In the genomic region with DNA sequence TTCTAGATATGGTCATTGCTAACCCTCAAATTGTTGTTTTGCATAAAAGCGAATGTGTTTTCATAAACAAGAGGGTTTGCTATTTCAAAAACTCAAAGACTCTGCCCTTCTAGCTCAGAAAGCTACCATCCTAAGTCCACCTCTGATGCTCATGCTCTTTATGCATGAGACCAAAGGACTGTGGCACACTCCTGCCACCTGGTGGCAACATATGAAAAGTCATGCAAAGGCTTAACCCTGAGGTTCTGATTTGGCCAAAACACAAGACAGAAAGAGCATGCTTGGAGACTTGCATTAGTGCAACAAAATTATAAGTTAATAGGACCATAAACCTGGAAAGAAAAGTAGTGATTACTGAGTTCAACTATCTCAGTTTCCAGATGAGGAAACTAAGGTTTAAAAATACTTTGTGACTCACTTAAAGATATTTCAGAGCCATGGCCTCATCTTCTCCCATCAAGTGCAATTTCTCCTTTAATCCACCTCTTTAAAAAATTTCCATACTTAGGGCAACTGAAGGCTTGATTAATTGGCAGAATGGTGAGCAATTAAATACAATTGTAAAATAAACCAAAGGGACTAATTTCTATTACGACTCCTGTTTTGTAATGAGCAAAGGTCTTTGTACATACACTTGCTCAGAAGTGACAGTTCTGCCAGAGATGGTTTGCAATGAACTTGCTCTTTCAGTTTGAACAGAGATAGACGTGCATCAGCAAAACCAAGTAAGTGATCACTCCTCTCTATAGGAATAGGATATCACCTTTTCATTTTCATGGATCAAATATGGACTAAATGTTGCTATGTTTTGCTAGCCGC, we compare ENCODE assay signal across 8 cellular contexts.
A peak's percentile ranks its signal among the peaks of the same experiment; 100 is the strongest.
DNase-seq lines count a peak whose midpoint lies in the region; ATAC-seq, FAIRE-seq and TF ChIP-seq lines count a peak whose summit lies in the region.

No MANE protein-coding gene starts in this region.

- no TSS peak for BruUV-seq in MCF 10A (replicated peaks; lab: Mats Ljungman, UMichigan)

- H3K9me3 Mint-ChIP-seq in MCF 10A (ENCODE audit: unreplicated experiment) = no peaks in the 10 kb centered on the region

- peak; percentile 96 for TF ChIP-seq CTCF in AG04450 (IDR thresholded peaks at IDR 0.05; ENCODE audit: low read depth, low read length)
- TF ChIP-seq CTCF in MCF 10A (IDR thresholded peaks at IDR 0.05; ENCODE audit: unreplicated experiment) = peak; percentile 87

- ATAC-seq in GM18517 (IDR thresholded peaks at IDR 0.05; ENCODE audit: unreplicated experiment) (peak; percentile 69), HG03025 (IDR thresholded peaks at IDR 0.05; ENCODE audit: low FRiP score, unreplicated experiment) (peak; percentile 57)

- H3K4me3 Mint-ChIP-seq in MCF 10A (ENCODE audit: unreplicated experiment) = no peak overlapping the region

- POLR2A ChIA-PET in AG04450 (lab: Yijun Ruan, JAX) (no interaction called here), MCF 10A (lab: Yijun Ruan, JAX) (interaction anchor here (0.5 kb wide), 1 partner anchor 1275 kb away, joined by 3 read pairs; no protein-coding TSS in a partner anchor)

- no peak overlapping the region for H3K4me3 ChIP-seq in AG04450 (ENCODE audit: low read depth, low read length)

- no peak overlapping the region for H3K27ac ChIP-seq in AG04450 (ENCODE audit: low read depth, low read length)

- H3K27me3 ChIP-seq in AG04450 (ENCODE audit: control insufficient read depth, insufficient read depth, low read length) = no peaks in the 10 kb centered on the region

- CTCF ChIA-PET in AG04450 (lab: Charles Lee) = interaction anchor here (0.6 to 8.2 kb wide), 19 partner anchors 8 to 1590 kb away, joined by 3 to 61 read pairs (median 3); no protein-coding TSS in a partner anchor
- CTCF ChIA-PET in MCF 10A (lab: Yijun Ruan, JAX) = interaction anchor here (0.5 to 5.1 kb wide), 19 partner anchors 16 to 1461 kb away, joined by 3 to 46 read pairs (median 4); no protein-coding TSS in a partner anchor

- peak; percentile 43 for FAIRE-seq in TTC549 (lab: Jason Lieb, UNC)

- H3K27me3 Mint-ChIP-seq in MCF 10A (ENCODE audit: insufficient read depth, unreplicated experiment) = no peaks in the 10 kb centered on the region

- intact Hi-C loops in MCF 10A (cut with micrococcal nuclease) = loop anchor here (1.0 to 5.0 kb wide), 4 partner anchors 308 to 1330 kb away; no protein-coding TSS in a partner anchor

- H3K27ac Mint-ChIP-seq in MCF 10A (ENCODE audit: low read depth, unreplicated experiment) = no peak overlapping the region

- no peaks in the 10 kb centered on the region for H3K9me3 ChIP-seq in AG04450 (ENCODE audit: control insufficient read depth, insufficient read depth, low read length)

- H3K36me3 Mint-ChIP-seq in MCF 10A (ENCODE audit: insufficient read depth, unreplicated experiment) = peaks cover 4% of the 10 kb centered on the region

- peaks cover 8% of the 10 kb centered on the region for H3K4me1 Mint-ChIP-seq in MCF 10A (ENCODE audit: insufficient read depth, unreplicated experiment)

- DNase-seq in AG04450 (ENCODE audit: low read depth, low spot score) (peak; percentile 65), NCI-H2029 (lab: John Stamatoyannopoulos, UW) (peak; percentile 47), MCF 10A (ENCODE audit: unreplicated experiment) (peak; percentile 84), iris pigment epithelial cell (ENCODE audit: low read depth) (peak; percentile 79)
- peak; percentile 10 to 24 for DNase-seq in stimulated activated CD4-positive, alpha-beta T cell treated with anti-CD3 and anti-CD28 coated beads, Interleukin-1b, Interleukin-23, amount 100 ng/mL, for 1 hour (ENCODE audit: low read depth in 2 of 2)

Comparison
In these comparisons a context has a peak if more than half of its experiments do, and no peak if none do; other contexts are left out.
1. DNase-seq: peak in every context shown above with its lines; median percentile 84 in MCF 10A; 79 in iris pigment epithelial cell; 65 in AG04450; 47 in NCI-H2029; 17 in stimulated activated CD4-positive, alpha-beta T cell treated with anti-CD3 and anti-CD28 coated beads, Interleukin-1b, Interleukin-23, amount 100 ng/mL, for 1 hour.